In the genomic region with DNA sequence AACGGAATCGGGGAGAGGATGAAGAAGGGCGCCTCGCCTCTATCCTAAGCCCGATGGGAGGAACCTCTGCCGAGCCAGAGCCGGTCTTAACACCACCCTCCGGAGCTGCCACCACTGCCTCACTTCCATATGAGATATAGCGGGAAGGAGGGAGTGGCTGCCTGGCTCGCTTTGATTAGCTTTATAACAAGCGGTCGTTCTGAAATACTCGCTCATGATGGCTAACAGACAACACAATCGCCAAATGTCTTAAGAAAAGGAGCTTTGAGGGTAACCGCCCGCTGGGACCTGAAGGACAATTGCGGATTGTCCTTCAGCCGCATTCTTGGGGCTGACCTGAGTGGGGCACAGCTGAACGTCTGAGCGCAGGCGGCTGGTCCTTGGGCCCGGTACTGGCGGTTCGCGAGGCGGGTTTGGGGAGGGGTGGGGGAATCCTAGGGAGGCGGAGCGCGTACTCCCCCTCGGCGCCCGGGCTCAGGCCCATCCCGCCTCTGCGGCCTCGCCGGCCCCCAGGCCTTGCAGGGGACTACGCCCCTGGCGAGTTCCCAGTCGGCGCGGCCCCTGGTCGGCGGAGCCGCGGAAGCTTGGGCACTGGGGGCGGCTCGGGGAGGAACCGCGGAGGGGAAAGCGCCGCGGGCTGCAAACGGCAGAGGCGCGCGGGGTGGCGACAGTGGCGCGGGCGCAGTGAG, we compare ENCODE assay signal across 8 cellular contexts. TPM values are rescaled to one million over a fixed set of nuclear protein-coding genes. Genes with fewer than 3 reads are reported as not detected.
DNase-seq lines count a peak whose midpoint lies in the region; ATAC-seq and TF ChIP-seq lines count a peak whose summit lies in the region.

A gene with protein sequence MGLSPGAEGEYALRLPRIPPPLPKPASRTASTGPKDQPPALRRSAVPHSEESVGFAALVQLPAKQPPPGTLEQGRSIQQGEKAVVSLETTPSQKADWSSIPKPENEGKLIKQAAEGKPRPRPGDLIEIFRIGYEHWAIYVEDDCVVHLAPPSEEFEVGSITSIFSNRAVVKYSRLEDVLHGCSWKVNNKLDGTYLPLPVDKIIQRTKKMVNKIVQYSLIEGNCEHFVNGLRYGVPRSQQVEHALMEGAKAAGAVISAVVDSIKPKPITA (minus strand): TSS at position 617 of the 689 bp plus-strand sequence. CDS start 133 bp downstream, at position 484.

- POLR2A ChIA-PET in RWPE1 (lab: Yijun Ruan, JAX; ENCODE audit: low non-redundant PET), result no interaction called here

- peak within 1 kb of the TSS; percentile 27 for H2AK5ac ChIP-seq in mesenchymal stem cell (ENCODE audit: low read length, severe bottlenecking)

- peak within 1 kb of the TSS; percentile 73 for H2BK5ac ChIP-seq in mesenchymal stem cell (ENCODE audit: low read depth, low read length, poor library complexity, severe bottlenecking)

- H3K79me1 ChIP-seq in mesenchymal stem cell (replicated peaks; ENCODE audit: low read length, poor library complexity, severe bottlenecking), result no peaks in the 10 kb centered on the region

- no peak within 1 kb of the TSS for H3K4ac ChIP-seq in mesenchymal stem cell (ENCODE audit: low read depth in 1 of 2, low read length in 2 of 2)

- H3K23ac ChIP-seq in mesenchymal stem cell (ENCODE audit: low read length in 2 of 2), result no peak within 1 kb of the TSS

- H4K91ac ChIP-seq in mesenchymal stem cell (ENCODE audit: low read length), result no peak within 1 kb of the TSS

- DNase-seq in stimulated activated CD4-positive, alpha-beta T cell treated with anti-CD3 and anti-CD28 coated beads, Interleukin-15, amount 100 ng/mL, for 24 hours, result peak; percentile 42
- no peak for DNase-seq in stimulated activated CD4-positive, alpha-beta T cell treated with anti-CD3 and anti-CD28 coated beads, Interleukin-2, amount 100 ng/mL, for 48 hours
- no peak for DNase-seq in effector memory CD4-positive, alpha-beta T cell
- DNase-seq in mesenchymal stem cell (no peak), thoracic aorta (ENCODE audit: low spot score) (no peak), NCI-H1048 (lab: John Stamatoyannopoulos, UW) (no peak), NCI-H2171 (lab: John Stamatoyannopoulos, UW) (no peak), RWPE1 (ENCODE audit: low spot score) (no peak)

- H3K4me3 ChIP-seq in effector memory CD4-positive, alpha-beta T cell (ENCODE audit: insufficient read depth, low read depth, low read length, poor library complexity, severe bottlenecking), result peak within 1 kb of the TSS; percentile 58
- H3K4me3 ChIP-seq in mesenchymal stem cell (ENCODE audit: insufficient read depth in 1 of 2, low read depth in 1 of 2, low read length in 2 of 2) (peak within 1 kb of the TSS; percentile 58 to 74), thoracic aorta (peak within 1 kb of the TSS; percentile 76)

- TF ChIP-seq CTCF in thoracic aorta (IDR thresholded peaks at IDR 0.05), result no peak
- no peak for TF ChIP-seq CTCF in RWPE1 (conservative IDR thresholded peaks at IDR 0.05; ENCODE audit: low read depth)

- ATAC-seq in thoracic aorta (ENCODE audit: insufficient number of reproducible peaks, low FRiP score, low read depth), result no peak

- no peaks in the 10 kb centered on the region for H3K36me3 ChIP-seq in effector memory CD4-positive, alpha-beta T cell (ENCODE audit: control insufficient read depth, insufficient read depth, low read length)
- H3K36me3 ChIP-seq in mesenchymal stem cell (ENCODE audit: control insufficient read depth in 1 of 2, insufficient read depth in 2 of 2, low read depth in 1 of 2, low read length in 2 of 2), result no peaks in the 10 kb centered on the region
- H3K36me3 ChIP-seq in thoracic aorta, result no peaks in the 10 kb centered on the region

- H3K9ac ChIP-seq in mesenchymal stem cell (ENCODE audit: low read length), result peak within 1 kb of the TSS; percentile 76

- CTCF ChIA-PET in RWPE1 (lab: Yijun Ruan, JAX), result interaction anchor here (0.9 to 1.2 kb wide), 2 partner anchors 11 to 117 kb away, joined by 3 to 4 read pairs; no protein-coding TSS in a partner anchor

- H4K8ac ChIP-seq in mesenchymal stem cell (ENCODE audit: low read length), result no peak within 1 kb of the TSS

- H3K27ac ChIP-seq in effector memory CD4-positive, alpha-beta T cell (ENCODE audit: insufficient read depth, low read length, poor library complexity, severe bottlenecking), result no peak within 1 kb of the TSS
- H3K27ac ChIP-seq in mesenchymal stem cell (ENCODE audit: low read length, poor library complexity, severe bottlenecking) (peak within 1 kb of the TSS; percentile 18), thoracic aorta (peak within 1 kb of the TSS in 1 of 2 donors; percentile 56), RWPE1 (no peak within 1 kb of the TSS)

- H3K14ac ChIP-seq in mesenchymal stem cell (ENCODE audit: low read length in 2 of 2), result no peak within 1 kb of the TSS

- no peak within 1 kb of the TSS for H2BK15ac ChIP-seq in mesenchymal stem cell (ENCODE audit: low read depth, poor library complexity, severe bottlenecking)

- no peaks in the 10 kb centered on the region for H3K27me3 ChIP-seq in effector memory CD4-positive, alpha-beta T cell (replicated peaks; ENCODE audit: control insufficient read depth, insufficient read depth, low read length, poor library complexity, severe bottlenecking)
- H3K27me3 ChIP-seq in mesenchymal stem cell (ENCODE audit: control insufficient read depth in 1 of 2, insufficient read depth in 1 of 2, low read length in 2 of 2), result no peaks in the 10 kb centered on the region
- H3K27me3 ChIP-seq in thoracic aorta (replicated peaks; ENCODE audit: insufficient read depth), result no peaks in the 10 kb centered on the region

- no peak within 1 kb of the TSS for H2BK12ac ChIP-seq in mesenchymal stem cell (ENCODE audit: low read length in 2 of 2)

- no peak within 1 kb of the TSS for H3K18ac ChIP-seq in mesenchymal stem cell (ENCODE audit: low read depth in 1 of 2, low read length in 2 of 2)

- H3K9me3 ChIP-seq in effector memory CD4-positive, alpha-beta T cell (ENCODE audit: control insufficient read depth, low read length), result no peaks in the 10 kb centered on the region
- H3K9me3 ChIP-seq in mesenchymal stem cell (ENCODE audit: control insufficient read depth, low read length) (peaks cover 7% of the 10 kb centered on the region), thoracic aorta (peaks cover 4% of the 10 kb centered on the region)

- H3K4me2 ChIP-seq in mesenchymal stem cell (ENCODE audit: low read length, poor library complexity, severe bottlenecking), result peak within 1 kb of the TSS; percentile 94

- peak within 1 kb of the TSS; percentile 53 for H2AFZ ChIP-seq in mesenchymal stem cell (ENCODE audit: low read depth, low read length)

- no peak within 1 kb of the TSS for H2BK120ac ChIP-seq in mesenchymal stem cell (ENCODE audit: low read depth, low read length)

- H3K4me1 ChIP-seq in effector memory CD4-positive, alpha-beta T cell (ENCODE audit: control insufficient read depth, insufficient read depth, low read length, poor library complexity, severe bottlenecking), result peaks cover 8% of the 10 kb centered on the region
- H3K4me1 ChIP-seq in mesenchymal stem cell (ENCODE audit: control insufficient read depth, insufficient read depth, low read depth, low read length) (peaks cover 11% of the 10 kb centered on the region), thoracic aorta (ENCODE audit: control insufficient read depth in 1 of 2, low read depth in 2 of 2) (peaks cover 6 to 13% of the 10 kb centered on the region in 2 donors)

- 3% methylated on average over 52 of the region's 60 CpGs for WGBS in mesenchymal stem cell

RNA-seq across cellular contexts. Expression of the gene that starts here (rescaled TPM):
- not detected for polyA plus RNA-seq in mesenchymal stem cell (2013, experiment 1 of 2)
- polyA plus RNA-seq in mesenchymal stem cell (2013, experiment 2 of 2), result not detected
- total RNA-seq in thoracic aorta, result 1 to 10 TPM in 1 of 2 donors, under 1 TPM in 1; 0.49 to 1.8 TPM
